Comparison of ENCODE assay signal across 8 cellular contexts in genomic region chr3:51384730-51385473, GRCh38. TPM values are rescaled to one million over a fixed set of nuclear protein-coding genes. Genes with fewer than 3 reads are reported as not detected.
DNase-seq lines count a peak whose midpoint lies in the region; ATAC-seq lines count a peak whose summit lies in the region.

TSS of gene MANF (plus strand) at chr3:51385291. CDS start at chr3:51385343, 52 bp downstream.

- H3K27me3 ChIP-seq in effector memory CD4-positive, alpha-beta T cell (replicated peaks; ENCODE audit: control insufficient read depth, insufficient read depth, low read length, poor library complexity, severe bottlenecking) = no peaks in the 10 kb centered on the region

- peak; percentile 94 for ATAC-seq in GM21360 (IDR thresholded peaks at IDR 0.05; ENCODE audit: unreplicated experiment)

- H3K9me3 ChIP-seq in effector memory CD4-positive, alpha-beta T cell (ENCODE audit: control insufficient read depth, low read length) = no peaks in the 10 kb centered on the region

- peak; percentile 100 for DNase-seq in COLO829 (ENCODE audit: low spot score)
- peak; percentile 99 for DNase-seq in HT1080 (ENCODE audit: low read depth)
- peak; percentile 98 for DNase-seq in NOMO-1 treated with DMSO at 0.1 percent for 48 hours (lab: John Stamatoyannopoulos, UW; ENCODE audit: unreplicated experiment)
- peak; percentile 93 to 98 for DNase-seq in activated CD8-positive, alpha-beta memory T cell treated with anti-CD3 and anti-CD28 coated beads for 4 hours (ENCODE audit: low read depth in 2 of 2)
- DNase-seq in effector memory CD4-positive, alpha-beta T cell = peak; percentile 96 to 98 (median 97)
- DNase-seq in medulla oblongata (ENCODE audit: extremely low spot score) = peak; percentile 99
- DNase-seq in stimulated activated CD8-positive, alpha-beta memory T cell treated with anti-CD3 and anti-CD28 coated beads, Interleukin-12 subunit alpha, Interleukin-12 subunit beta, amount 100 ng/mL, for 1 hour (ENCODE audit: low read depth) = peak; percentile 95

- peak within 1 kb of the TSS; percentile 95 for H3K4me3 ChIP-seq in effector memory CD4-positive, alpha-beta T cell (ENCODE audit: insufficient read depth, low read depth, low read length, poor library complexity, severe bottlenecking)

- peak within 1 kb of the TSS; percentile 95 for H3K27ac ChIP-seq in effector memory CD4-positive, alpha-beta T cell (ENCODE audit: insufficient read depth, low read length, poor library complexity, severe bottlenecking)

- H3K4me1 ChIP-seq in effector memory CD4-positive, alpha-beta T cell (ENCODE audit: control insufficient read depth, insufficient read depth, low read length, poor library complexity, severe bottlenecking) = peaks cover 28% of the 10 kb centered on the region

- peaks cover 18% of the 10 kb centered on the region for H3K36me3 ChIP-seq in effector memory CD4-positive, alpha-beta T cell (ENCODE audit: control insufficient read depth, insufficient read depth, low read length)

RNA-seq across cellular contexts. Expression of gene MANF, which starts in this region (rescaled TPM):
- total RNA-seq in HT1080 (2014; rRNA removed; shearing (Covaris generic)) = 115 and 154 TPM in 2 replicates
- 85.2 and 99.4 TPM in 2 replicates for polyA plus RNA-seq in HT1080 (2015; cell fraction: cytosol; rRNA removed)
- polyA plus RNA-seq in HT1080 (2015; cell fraction: nucleus; rRNA removed) = 42.3 and 42.8 TPM in 2 replicates

Comparison
In these comparisons a context has a peak if more than half of its experiments do, and no peak if none do; other contexts are left out.
1. Peak in every context shown above with its lines: DNase-seq, ATAC-seq, H3K4me3 ChIP-seq and H3K27ac ChIP-seq.